22 cellular contexts compared by ENCODE assay signal in the genomic region with DNA sequence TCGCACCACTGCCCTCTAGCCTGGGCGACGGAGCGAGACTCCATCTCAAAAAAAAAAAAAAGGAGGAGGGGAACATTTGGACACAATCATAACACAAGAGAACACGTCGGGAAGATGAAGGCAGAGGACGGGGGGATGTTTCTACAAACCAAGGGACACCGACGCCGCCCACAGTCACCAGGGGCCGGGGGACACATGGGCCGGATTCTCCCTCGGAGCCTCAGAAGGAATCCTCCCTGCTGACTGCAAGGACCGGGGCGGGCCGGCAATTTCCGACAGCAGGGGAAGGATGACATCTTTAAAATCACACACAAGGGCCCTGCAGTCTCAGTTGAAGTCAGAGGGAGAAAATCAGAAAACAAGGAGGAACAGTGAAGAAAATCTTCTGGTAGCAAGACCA.
"Had no signal": no experiment of that assay in that cellular context is flagged by ENCODE, and none has a peak within 500 bp of the region (broad histone marks: within the 10 kb centered on the region; RNA-seq: fewer than 3 reads in every experiment).

No MANE protein-coding gene starts in this region.

- H3K4me3 Mint-ChIP-seq: endodermal cell, type B pancreatic cell had no signal

- H3K36me3 Mint-ChIP-seq: naive thymus-derived CD8-positive, alpha-beta T cell; type B pancreatic cell had no signal

- H3K4me1 ChIP-seq: colonic mucosa had no signal

- H3K9me3 ChIP-seq: colonic mucosa, heart left ventricle, pancreas, stomach, uterus had no signal

- ATAC-seq: heart left ventricle; left ventricle myocardium superior; naive thymus-derived CD8-positive, alpha-beta T cell; pancreas; sciatic nerve had no signal

- H3K27ac ChIP-seq: colonic mucosa, pancreas, uterus had no signal

- H3K4me3 ChIP-seq: colonic mucosa, heart left ventricle, pancreas, skin epidermis, stomach, uterus had no signal

- H3K36me3 ChIP-seq: colonic mucosa, heart left ventricle, pancreas, stomach, uterus had no signal

- H3K4me1 Mint-ChIP-seq: endodermal cell had no signal

- DNase-seq: caudate nucleus; colonic mucosa; effector CD4-positive, alpha-beta T cell; endodermal cell; erythroblast; foreskin melanocyte; hypothalamus; islet precursor cell; left ventricle myocardium superior; mesendoderm; naive thymus-derived CD8-positive, alpha-beta T cell; nucleus accumbens; pancreas; stimulated activated CD4-positive, alpha-beta T cell treated with anti-CD3 and anti-CD28 coated beads, Interleukin-12 subunit alpha, Interleukin-12 subunit beta, amount 100 ng/mL, for 4 hours; stimulated activated naive CD4-positive, alpha-beta T cell; stomach; uterus had no signal

- H3K27me3 ChIP-seq: pancreas, uterus had no signal

- H3K27ac Mint-ChIP-seq: progenitor cell of endocrine pancreas, type B pancreatic cell had no signal

- H3K9me3 Mint-ChIP-seq: endodermal cell; naive thymus-derived CD8-positive, alpha-beta T cell; type B pancreatic cell had no signal
